ENCODE assay signal across 9 cellular contexts in genomic region chr17:39729280-39729851, GRCh38. TPM values are rescaled to one million over a fixed set of nuclear protein-coding genes. Genes with fewer than 3 reads are reported as not detected.
DNase-seq lines count a peak whose midpoint lies in the region; ATAC-seq, FAIRE-seq and TF ChIP-seq lines count a peak whose summit lies in the region.
"Had no signal": no experiment of that assay in that cellular context is flagged by ENCODE, and none has a peak within 500 bp of the region (broad histone marks: within the 10 kb centered on the region; RNA-seq: fewer than 3 reads in every experiment).

No MANE protein-coding gene starts in this region.

- FAIRE-seq in HepG2 (lab: Jason Lieb, UNC) = no peak
- FAIRE-seq: colon had no signal

- peaks cover 23% of the 10 kb centered on the region for H3K4me1 Mint-ChIP-seq in activated T-cell treated with anti-CD3 and anti-CD28 coated beads, Interleukin-2, amount 50 U/mL, for 24 hours (ENCODE audit: low read depth)
- H3K4me1 Mint-ChIP-seq in activated naive CD8-positive, alpha-beta T cell treated with anti-CD3 and anti-CD28 coated beads, Interleukin-2, amount 10 ng/mL, durations not matched to agents 7 days and 5 days = peaks cover 11% of the 10 kb centered on the region

- no peak for ATAC-seq in activated naive CD8-positive, alpha-beta T cell treated with anti-CD3 and anti-CD28 coated beads, Interleukin-2, amount 10 ng/mL, durations not matched to agents 7 days and 5 days (ENCODE audit: low read depth)
- no peak for ATAC-seq in HepG2
- ATAC-seq in HG02763 (IDR thresholded peaks at IDR 0.05; ENCODE audit: unreplicated experiment) = no peak

- H3K4me1 ChIP-seq in HepG2 (ENCODE audit: insufficient read depth, low read length) = peaks cover 19% of the 10 kb centered on the region
- H3K4me1 ChIP-seq in thyroid gland = peaks cover 7 to 10% of the 10 kb centered on the region in 2 donors

- peak overlapping the region; percentile 91 for H3K4me3 Mint-ChIP-seq in activated T-cell treated with anti-CD3 and anti-CD28 coated beads, Interleukin-2, amount 50 U/mL, for 24 hours
- peak overlapping the region; percentile 96 for H3K4me3 Mint-ChIP-seq in activated naive CD8-positive, alpha-beta T cell treated with anti-CD3 and anti-CD28 coated beads, Interleukin-2, amount 10 ng/mL, durations not matched to agents 7 days and 5 days

- H3K9me3 Mint-ChIP-seq in activated T-cell treated with anti-CD3 and anti-CD28 coated beads, Interleukin-2, amount 50 U/mL, for 24 hours = no peaks in the 10 kb centered on the region
- H3K9me3 Mint-ChIP-seq in activated naive CD8-positive, alpha-beta T cell treated with anti-CD3 and anti-CD28 coated beads, Interleukin-2, amount 10 ng/mL, durations not matched to agents 7 days and 5 days = no peaks in the 10 kb centered on the region

- TF ChIP-seq POLR2A in HepG2 (IDR thresholded peaks at IDR 0.05; ENCODE audit: insufficient read depth in 1 of 2, low read depth in 2 of 2, low read length in 2 of 2) = peak; percentile 24 to 45; a peak in 1 of 4 replicates
- no peak for TF ChIP-seq POLR2A in thyroid gland (IDR thresholded peaks at IDR 0.05)

- H2AFZ ChIP-seq in HepG2 (ENCODE audit: low read length) = no peak overlapping the region

- TF ChIP-seq RAD21 in HepG2 (CRISPR knock-in tag; IDR thresholded peaks at IDR 0.05) = no peak

- no peaks in the 10 kb centered on the region for H4K20me1 ChIP-seq in HepG2 (ENCODE audit: insufficient read depth, low read length)

- peaks cover 4% of the 10 kb centered on the region for H3K79me2 ChIP-seq in HepG2 (ENCODE audit: insufficient read depth, low read length)

- H3K9me3 ChIP-seq in HepG2 (ENCODE audit: low read length) = no peaks in the 10 kb centered on the region
- no peaks in the 10 kb centered on the region for H3K9me3 ChIP-seq in thyroid gland

- H3K4me2 ChIP-seq in HepG2 (ENCODE audit: low read depth, low read length) = peak overlapping the region; percentile 94

- BruUV-seq in HepG2 (replicated peaks; lab: Mats Ljungman, UMichigan) = no TSS peak

- POLR2A ChIA-PET in activated naive CD8-positive, alpha-beta T cell treated with anti-CD3 and anti-CD28 coated beads, Interleukin-2, amount 10 ng/mL, durations not matched to agents 7 days and 5 days (lab: Charles Lee) = interaction anchor here (0.6 to 2.6 kb wide), 18 partner anchors 19 to 250 kb away, joined by 3 to 20 read pairs (median 5); partner anchors contain the start of genes IKZF3, PGAP3, PNMT and PSMD3
- POLR2A ChIA-PET in HepG2 (lab: Yijun Ruan, JAX) = interaction anchor here (0.6 to 4.0 kb wide), 23 partner anchors 8 to 469 kb away, joined by 3 to 70 read pairs (median 4); partner anchors contain the start of genes ERBB2, GRB7, LRRC3C and ORMDL3

- H3K27me3 ChIP-seq in HepG2 (ENCODE audit: control insufficient read depth in 1 of 2, insufficient read depth in 2 of 2, low read length in 2 of 2) (no peaks in the 10 kb centered on the region), thyroid gland (no peaks in the 10 kb centered on the region)

- peak overlapping the region; percentile 65 for H3K27ac ChIP-seq in HepG2 (ENCODE audit: extremely low read length, insufficient read depth, low read length)
- peak overlapping the region in 2 of 3 donors; percentile 91 to 93 for H3K27ac ChIP-seq in thyroid gland

- TF ChIP-seq EP300 in HepG2 (IDR thresholded peaks at IDR 0.05; ENCODE audit: low read depth in 2 of 2, low read length in 2 of 2) (no peak), HepG2 (CRISPR knock-in tag; IDR thresholded peaks at IDR 0.05; ENCODE audit: borderline replicate concordance) (no peak)

- no peak for TF ChIP-seq CTCF in HepG2 (CRISPR knock-in tag; IDR thresholded peaks at IDR 0.05)
- no peak for TF ChIP-seq CTCF in thyroid gland (IDR thresholded peaks at IDR 0.05)

- no peak for DNase-seq in activated T-cell treated with anti-CD3 and anti-CD28 coated beads, Interleukin-2, amount 50 U/mL, for 24 hours
- no peak for DNase-seq in activated T-cell treated with anti-CD3 and anti-CD28 coated beads, Interleukin-2, amount 50 U/mL, for 48 hours
- DNase-seq in activated naive CD8-positive, alpha-beta T cell treated with anti-CD3 and anti-CD28 coated beads, Interleukin-2, amount 10 ng/mL, durations not matched to agents 7 days and 5 days = no peak
- DNase-seq in HepG2 (ENCODE audit: low spot score) = no peak
- DNase-seq in thyroid gland = no peak
- DNase-seq in stimulated activated naive CD4-positive, alpha-beta T cell (lab: John Stamatoyannopoulos, UW) = no peak
- DNase-seq in kidney tubule cell (ENCODE audit: low spot score) = no peak

- intact Hi-C loops in HepG2 (cut with micrococcal nuclease; ENCODE audit: unreplicated experiment) (no loop called here), thyroid gland (cut with DNase I) (no loop called here)

- no peaks in the 10 kb centered on the region for H3K27me3 Mint-ChIP-seq in activated T-cell treated with anti-CD3 and anti-CD28 coated beads, Interleukin-2, amount 50 U/mL, for 24 hours
- H3K27me3 Mint-ChIP-seq in activated naive CD8-positive, alpha-beta T cell treated with anti-CD3 and anti-CD28 coated beads, Interleukin-2, amount 10 ng/mL, durations not matched to agents 7 days and 5 days = peaks cover 7% of the 10 kb centered on the region

- H3K9ac ChIP-seq in HepG2 (ENCODE audit: insufficient read depth, low read depth, low read length) = peak overlapping the region; percentile 84

- H3K4me3 ChIP-seq in HepG2 (replicated peaks in 1 of 3; ENCODE audit: insufficient read depth in 1 of 3, low read depth in 2 of 3, low read length in 3 of 3) = peak overlapping the region; percentile 68 to 81 (median 74)
- H3K4me3 ChIP-seq in thyroid gland (replicated peaks in 1 of 3) = peak overlapping the region in 1 of 3 donors; percentile 64

- H3K27ac Mint-ChIP-seq in activated T-cell treated with anti-CD3 and anti-CD28 coated beads, Interleukin-2, amount 50 U/mL, for 24 hours = peak overlapping the region; percentile 94
- H3K27ac Mint-ChIP-seq in activated naive CD8-positive, alpha-beta T cell treated with anti-CD3 and anti-CD28 coated beads, Interleukin-2, amount 10 ng/mL, durations not matched to agents 7 days and 5 days = peak overlapping the region; percentile 92

- H3K36me3 ChIP-seq in HepG2 (replicated peaks in 1 of 2; ENCODE audit: control insufficient read depth in 1 of 2, insufficient read depth in 2 of 2, low read length in 2 of 2) = peaks cover 16 to 44% of the 10 kb centered on the region in 2 experiments; a peak in 4 of 5 replicates
- H3K36me3 ChIP-seq in thyroid gland = peaks cover 18 to 36% of the 10 kb centered on the region in 2 donors

- CTCF ChIA-PET in HepG2 (lab: Yijun Ruan, JAX; ENCODE audit: low intra/inter-chr PET ratio, low total read pairs) = interaction anchor here (1.1 to 3.1 kb wide), 4 partner anchors 21 to 107 kb away, joined by 4 to 29 read pairs (median 12); no protein-coding TSS in a partner anchor

- H3K36me3 Mint-ChIP-seq in activated T-cell treated with anti-CD3 and anti-CD28 coated beads, Interleukin-2, amount 50 U/mL, for 24 hours (ENCODE audit: low read depth) = peaks cover 41% of the 10 kb centered on the region
- H3K36me3 Mint-ChIP-seq in activated naive CD8-positive, alpha-beta T cell treated with anti-CD3 and anti-CD28 coated beads, Interleukin-2, amount 10 ng/mL, durations not matched to agents 7 days and 5 days = peaks cover 4% of the 10 kb centered on the region

- 81% methylated on average over 6 of the region's 6 CpGs for WGBS in HepG2 (ENCODE audit: low lambda C conversion rate)
- 73 to 80% methylated on average over 6 of the region's 6 CpGs for WGBS in thyroid gland, 2 donors

- in situ Hi-C loops in HepG2 (cut with HindIII; ENCODE audit: extremely low pct_ligation_motif_present, low pct_unique_long_range_greater_than_20kb) = no loop called here

RNA-seq across cellular contexts. Expression of gene MIEN1, which starts 1.0 kb away (rescaled TPM):
- 10 to 100 TPM; 38.1 to 38.6 TPM for total RNA-seq in activated naive CD8-positive, alpha-beta T cell treated with anti-CD3 and anti-CD28 coated beads, Interleukin-2, amount 10 ng/mL, durations not matched to agents 7 days and 5 days
- total RNA-seq in HepG2 (2016; rRNA removed; fragmentation: Illumina TruSeq; extraction: Trizol) (40.6 and 48.6 TPM in 2 replicates), thyroid gland (100 to 1,000 TPM in 1 of 4 donors, 10 to 100 TPM in 3; 39.8 to 134 (median 70.3) TPM)
- total RNA-seq in HepG2 (2016; cell fraction: cytosol; rRNA removed; fragmentation: Illumina TruSeq; extraction: Trizol; ENCODE audit: low read depth) = 50.1 and 73.7 TPM in 2 replicates
- 43.9 and 49.0 TPM in 2 replicates for total RNA-seq in HepG2 (2016; cell fraction: insoluble cytoplasmic fraction; rRNA removed; fragmentation: Illumina TruSeq; extraction: Trizol)
- 66.3 and 82.4 TPM in 2 replicates for total RNA-seq in HepG2 (2016; cell fraction: membrane; rRNA removed; fragmentation: Illumina TruSeq; extraction: Trizol)
- 18.4 and 23.7 TPM in 2 replicates for total RNA-seq in HepG2 (2016; cell fraction: nucleus; rRNA removed; fragmentation: Illumina TruSeq; extraction: Trizol)
- 56.6 and 68.2 TPM in 2 replicates for polyA plus RNA-seq in HepG2 (2011; rRNA removed)
- 62.1 and 67.0 TPM in 2 replicates for polyA plus RNA-seq in HepG2 (2011; cell fraction: cytosol; rRNA removed)
- polyA plus RNA-seq in HepG2 (2011; cell fraction: nucleus; rRNA removed) = 27.3 and 39.8 TPM in 2 replicates
- 38.6 and 44.5 TPM in 2 replicates for polyA plus RNA-seq in HepG2 (2012)
- polyA plus RNA-seq in HepG2 (2016; cell fraction: cytosol; fragmentation: Illumina TruSeq; extraction: Trizol; ENCODE audit: low read depth) = 106 and 131 TPM in 2 replicates
- 73.3 and 81.4 TPM in 2 replicates for polyA plus RNA-seq in HepG2 (2016; cell fraction: insoluble cytoplasmic fraction; fragmentation: Illumina TruSeq; extraction: Trizol; ENCODE audit: low read depth)
- polyA plus RNA-seq in HepG2 (2016; cell fraction: membrane; fragmentation: Illumina TruSeq; extraction: Trizol; ENCODE audit: low read depth) = 100 and 131 TPM in 2 replicates
- polyA plus RNA-seq in HepG2 (2016; cell fraction: nucleus; fragmentation: Illumina TruSeq; extraction: Trizol; ENCODE audit: insufficient read depth, low read depth) = 45.4 and 54.1 TPM in 2 replicates
- polyA minus RNA-seq in HepG2 (2011; rRNA and poly(A)+ RNA removed; ENCODE audit: low replicate concordance) = 30.0 and 48.1 TPM in 2 replicates
- polyA minus RNA-seq in HepG2 (2011; cell fraction: cytosol; rRNA and poly(A)+ RNA removed) = 11.5 and 16.0 TPM in 2 replicates
- 10.6 and 14.7 TPM in 2 replicates for polyA minus RNA-seq in HepG2 (2011; cell fraction: nucleus; rRNA and poly(A)+ RNA removed)

RNA-seq across cellular contexts. Expression of gene GRB7, which starts 8.4 kb away (rescaled TPM):
- under 1 TPM; 0.37 to 0.61 TPM for total RNA-seq in activated naive CD8-positive, alpha-beta T cell treated with anti-CD3 and anti-CD28 coated beads, Interleukin-2, amount 10 ng/mL, durations not matched to agents 7 days and 5 days
- 41.7 and 60.2 TPM in 2 replicates for total RNA-seq in HepG2 (2016; rRNA removed; fragmentation: Illumina TruSeq; extraction: Trizol)
- 17.9 and 20.4 TPM in 2 replicates for total RNA-seq in HepG2 (2016; cell fraction: cytosol; rRNA removed; fragmentation: Illumina TruSeq; extraction: Trizol; ENCODE audit: low read depth)
- 38.5 and 64.6 TPM in 2 replicates for total RNA-seq in HepG2 (2016; cell fraction: insoluble cytoplasmic fraction; rRNA removed; fragmentation: Illumina TruSeq; extraction: Trizol)
- total RNA-seq in HepG2 (2016; cell fraction: membrane; rRNA removed; fragmentation: Illumina TruSeq; extraction: Trizol) = 31.4 and 31.5 TPM in 2 replicates
- total RNA-seq in HepG2 (2016; cell fraction: nucleus; rRNA removed; fragmentation: Illumina TruSeq; extraction: Trizol) = 57.0 and 59.4 TPM in 2 replicates
- polyA plus RNA-seq in HepG2 (2011; rRNA removed) = 77.7 and 92.3 TPM in 2 replicates
- polyA plus RNA-seq in HepG2 (2011; cell fraction: cytosol; rRNA removed) = 36.7 and 60.1 TPM in 2 replicates
- polyA plus RNA-seq in HepG2 (2011; cell fraction: nucleus; rRNA removed) = 319 and 344 TPM in 2 replicates
- polyA plus RNA-seq in HepG2 (2012) = 60.9 and 73.8 TPM in 2 replicates
- polyA plus RNA-seq in HepG2 (2016; cell fraction: cytosol; fragmentation: Illumina TruSeq; extraction: Trizol; ENCODE audit: low read depth) = 8.5 and 8.6 TPM in 2 replicates
- 45.6 and 58.3 TPM in 2 replicates for polyA plus RNA-seq in HepG2 (2016; cell fraction: insoluble cytoplasmic fraction; fragmentation: Illumina TruSeq; extraction: Trizol; ENCODE audit: low read depth)
- 13.3 and 14.8 TPM in 2 replicates for polyA plus RNA-seq in HepG2 (2016; cell fraction: membrane; fragmentation: Illumina TruSeq; extraction: Trizol; ENCODE audit: low read depth)
- 147 and 156 TPM in 2 replicates for polyA plus RNA-seq in HepG2 (2016; cell fraction: nucleus; fragmentation: Illumina TruSeq; extraction: Trizol; ENCODE audit: insufficient read depth, low read depth)
- 9.1 and 160 TPM in 2 replicates for polyA minus RNA-seq in HepG2 (2011; rRNA and poly(A)+ RNA removed; ENCODE audit: low replicate concordance)
- 55.8 and 65.9 TPM in 2 replicates for polyA minus RNA-seq in HepG2 (2011; cell fraction: cytosol; rRNA and poly(A)+ RNA removed)
- polyA minus RNA-seq in HepG2 (2011; cell fraction: nucleus; rRNA and poly(A)+ RNA removed) = 80.7 and 95.9 TPM in 2 replicates
- total RNA-seq in thyroid gland = 10 to 100 TPM in 1 of 4 donors, 1 to 10 TPM in 3; 7.1 to 14.0 (median 8.7) TPM

RNA-seq across cellular contexts. Expression of gene ERBB2, which starts 29.5 kb away (rescaled TPM):
- total RNA-seq in activated naive CD8-positive, alpha-beta T cell treated with anti-CD3 and anti-CD28 coated beads, Interleukin-2, amount 10 ng/mL, durations not matched to agents 7 days and 5 days = 1 to 10 TPM; 6.4 to 6.6 TPM
- total RNA-seq in HepG2 (2016; rRNA removed; fragmentation: Illumina TruSeq; extraction: Trizol) = 30.2 and 64.1 TPM in 2 replicates
- 29.4 and 32.0 TPM in 2 replicates for total RNA-seq in HepG2 (2016; cell fraction: cytosol; rRNA removed; fragmentation: Illumina TruSeq; extraction: Trizol; ENCODE audit: low read depth)
- total RNA-seq in HepG2 (2016; cell fraction: insoluble cytoplasmic fraction; rRNA removed; fragmentation: Illumina TruSeq; extraction: Trizol) = 24.5 and 63.0 TPM in 2 replicates
- total RNA-seq in HepG2 (2016; cell fraction: membrane; rRNA removed; fragmentation: Illumina TruSeq; extraction: Trizol) = 21.8 and 22.8 TPM in 2 replicates
- total RNA-seq in HepG2 (2016; cell fraction: nucleus; rRNA removed; fragmentation: Illumina TruSeq; extraction: Trizol) = 81.6 and 99.0 TPM in 2 replicates
- 57.7 and 77.7 TPM in 2 replicates for polyA plus RNA-seq in HepG2 (2011; rRNA removed)
- 36.7 and 42.6 TPM in 2 replicates for polyA plus RNA-seq in HepG2 (2011; cell fraction: cytosol; rRNA removed)
- polyA plus RNA-seq in HepG2 (2011; cell fraction: nucleus; rRNA removed) = 210 and 211 TPM in 2 replicates
- polyA plus RNA-seq in HepG2 (2012) = 69.2 and 69.6 TPM in 2 replicates
- 4.2 and 4.3 TPM in 2 replicates for polyA plus RNA-seq in HepG2 (2016; cell fraction: cytosol; fragmentation: Illumina TruSeq; extraction: Trizol; ENCODE audit: low read depth)
- polyA plus RNA-seq in HepG2 (2016; cell fraction: insoluble cytoplasmic fraction; fragmentation: Illumina TruSeq; extraction: Trizol; ENCODE audit: low read depth) = 25.3 and 32.1 TPM in 2 replicates
- polyA plus RNA-seq in HepG2 (2016; cell fraction: membrane; fragmentation: Illumina TruSeq; extraction: Trizol; ENCODE audit: low read depth) = 8.5 and 9.9 TPM in 2 replicates
- polyA plus RNA-seq in HepG2 (2016; cell fraction: nucleus; fragmentation: Illumina TruSeq; extraction: Trizol; ENCODE audit: insufficient read depth, low read depth) = 149 and 153 TPM in 2 replicates
- 39.8 and 292 TPM in 2 replicates for polyA minus RNA-seq in HepG2 (2011; rRNA and poly(A)+ RNA removed; ENCODE audit: low replicate concordance)
- 52.4 and 60.7 TPM in 2 replicates for polyA minus RNA-seq in HepG2 (2011; cell fraction: cytosol; rRNA and poly(A)+ RNA removed)
- 58.8 and 83.7 TPM in 2 replicates for polyA minus RNA-seq in HepG2 (2011; cell fraction: nucleus; rRNA and poly(A)+ RNA removed)
- 100 to 1,000 TPM in 3 of 4 donors, 10 to 100 TPM in 1; 74.3 to 170 (median 139) TPM for total RNA-seq in thyroid gland

RNA-seq across cellular contexts. Expression of gene PGAP3, which starts 41.5 kb away (rescaled TPM):
- total RNA-seq in activated naive CD8-positive, alpha-beta T cell treated with anti-CD3 and anti-CD28 coated beads, Interleukin-2, amount 10 ng/mL, durations not matched to agents 7 days and 5 days = 10 to 100 TPM; 18.3 to 23.9 TPM
- total RNA-seq in HepG2 (2016; rRNA removed; fragmentation: Illumina TruSeq; extraction: Trizol) (5.1 and 11.9 TPM in 2 replicates), thyroid gland (10 to 100 TPM; 55.6 to 88.1 (median 72.7) TPM)
- total RNA-seq in HepG2 (2016; cell fraction: cytosol; rRNA removed; fragmentation: Illumina TruSeq; extraction: Trizol; ENCODE audit: low read depth) = 1.1 and 1.5 TPM in 2 replicates
- 3.5 and 11.4 TPM in 2 replicates for total RNA-seq in HepG2 (2016; cell fraction: insoluble cytoplasmic fraction; rRNA removed; fragmentation: Illumina TruSeq; extraction: Trizol)
- 3.2 and 3.3 TPM in 2 replicates for total RNA-seq in HepG2 (2016; cell fraction: membrane; rRNA removed; fragmentation: Illumina TruSeq; extraction: Trizol)
- total RNA-seq in HepG2 (2016; cell fraction: nucleus; rRNA removed; fragmentation: Illumina TruSeq; extraction: Trizol) = 11.6 and 12.8 TPM in 2 replicates
- polyA plus RNA-seq in HepG2 (2011; rRNA removed) = 14.6 and 21.2 TPM in 2 replicates
- 9.7 and 10.8 TPM in 2 replicates for polyA plus RNA-seq in HepG2 (2011; cell fraction: cytosol; rRNA removed)
- 53.0 and 67.8 TPM in 2 replicates for polyA plus RNA-seq in HepG2 (2011; cell fraction: nucleus; rRNA removed)
- polyA plus RNA-seq in HepG2 (2012) = 9.1 and 10.3 TPM in 2 replicates
- 0.93 and 0.97 TPM in 2 replicates for polyA plus RNA-seq in HepG2 (2016; cell fraction: cytosol; fragmentation: Illumina TruSeq; extraction: Trizol; ENCODE audit: low read depth)
- 4.1 and 5.4 TPM in 2 replicates for polyA plus RNA-seq in HepG2 (2016; cell fraction: insoluble cytoplasmic fraction; fragmentation: Illumina TruSeq; extraction: Trizol; ENCODE audit: low read depth)
- polyA plus RNA-seq in HepG2 (2016; cell fraction: membrane; fragmentation: Illumina TruSeq; extraction: Trizol; ENCODE audit: low read depth) = 2.1 and 2.4 TPM in 2 replicates
- 23.4 and 28.3 TPM in 2 replicates for polyA plus RNA-seq in HepG2 (2016; cell fraction: nucleus; fragmentation: Illumina TruSeq; extraction: Trizol; ENCODE audit: insufficient read depth, low read depth)
- 12.0 and 44.9 TPM in 2 replicates for polyA minus RNA-seq in HepG2 (2011; rRNA and poly(A)+ RNA removed; ENCODE audit: low replicate concordance)
- 5.6 and 8.2 TPM in 2 replicates for polyA minus RNA-seq in HepG2 (2011; cell fraction: cytosol; rRNA and poly(A)+ RNA removed)
- polyA minus RNA-seq in HepG2 (2011; cell fraction: nucleus; rRNA and poly(A)+ RNA removed) = 8.2 and 9.7 TPM in 2 replicates

Comparison
In these comparisons a context has a peak if more than half of its experiments do, and no peak if none do; other contexts are left out.
1. POLR2A ChIP-seq: peak in HepG2 (2 of 2); none in thyroid gland (0 of 2).
2. RNA of gene GRB7, which starts 8.4 kb away (total RNA-seq): 17.9 to 64.6 TPM in HepG2 and 7.1 to 14.0 TPM in thyroid gland; 0.37 to 0.61 TPM in activated naive CD8-positive, alpha-beta T cell treated with anti-CD3 and anti-CD28 coated beads, Interleukin-2, amount 10 ng/mL, durations not matched to agents 7 days and 5 days; every median in the first group is over 4 times any median in the second.